Comparison of ENCODE assay signal across 8 cellular contexts in genomic region chr6:16276991-16277981, GRCh38. TPM values are rescaled to one million over a fixed set of nuclear protein-coding genes. Genes with fewer than 3 reads are reported as not detected.
DNase-seq lines count a peak whose midpoint lies in the region; ATAC-seq and TF ChIP-seq lines count a peak whose summit lies in the region.

No MANE protein-coding gene starts in this region.

- POLR2A ChIA-PET in HEK293T (lab: Yijun Ruan, JAX): no interaction called here

- no peak overlapping the region for H2BK5ac ChIP-seq in mesenchymal stem cell (ENCODE audit: low read depth, low read length, poor library complexity, severe bottlenecking)

- H2AFZ ChIP-seq in mesenchymal stem cell (ENCODE audit: low read depth, low read length): no peak overlapping the region

- peak overlapping the region; percentile 81 to 88 for H3K4ac ChIP-seq in mesenchymal stem cell (ENCODE audit: low read depth in 1 of 2, low read length in 2 of 2)

- peak overlapping the region; percentile 80 to 96 for H2BK12ac ChIP-seq in mesenchymal stem cell (ENCODE audit: low read length in 2 of 2)

- H3K79me1 ChIP-seq in mesenchymal stem cell (replicated peaks; ENCODE audit: low read length, poor library complexity, severe bottlenecking): no peaks in the 10 kb centered on the region

- H3K27ac ChIP-seq in Peyer's patch (peak overlapping the region in 2 of 4 donors; percentile 65 to 66), mesenchymal stem cell (ENCODE audit: low read length, poor library complexity, severe bottlenecking) (no peak overlapping the region)

- peak overlapping the region; percentile 92 for H4K91ac ChIP-seq in mesenchymal stem cell (ENCODE audit: low read length)

- no peak overlapping the region for H3K9ac ChIP-seq in mesenchymal stem cell (ENCODE audit: low read length)

- peak overlapping the region; percentile 73 for H4K8ac ChIP-seq in mesenchymal stem cell (ENCODE audit: low read length)

- H3K27me3 ChIP-seq in Peyer's patch: no peaks in the 10 kb centered on the region
- H3K27me3 ChIP-seq in mesenchymal stem cell (ENCODE audit: control insufficient read depth in 1 of 2, insufficient read depth in 1 of 2, low read length in 2 of 2): no peaks in the 10 kb centered on the region

- peak overlapping the region; percentile 77 to 94 for H3K18ac ChIP-seq in mesenchymal stem cell (ENCODE audit: low read depth in 1 of 2, low read length in 2 of 2)

- H3K4me2 ChIP-seq in mesenchymal stem cell (ENCODE audit: low read length, poor library complexity, severe bottlenecking): peak overlapping the region; percentile 23

- peak overlapping the region; percentile 57 for H2BK15ac ChIP-seq in mesenchymal stem cell (ENCODE audit: low read depth, poor library complexity, severe bottlenecking)

- peak overlapping the region; percentile 61 for H2AK5ac ChIP-seq in mesenchymal stem cell (ENCODE audit: low read length, severe bottlenecking)

- H3K4me1 ChIP-seq in Peyer's patch (no peaks in the 10 kb centered on the region), mesenchymal stem cell (ENCODE audit: control insufficient read depth, insufficient read depth, low read depth, low read length) (peaks cover 18% of the 10 kb centered on the region)

- H3K36me3 ChIP-seq in Peyer's patch (no peaks in the 10 kb centered on the region), mesenchymal stem cell (ENCODE audit: control insufficient read depth in 1 of 2, insufficient read depth in 2 of 2, low read depth in 1 of 2, low read length in 2 of 2) (peaks cover 0 to 3% of the 10 kb centered on the region in 2 experiments)

- H3K9me3 ChIP-seq in Peyer's patch (no peaks in the 10 kb centered on the region), mesenchymal stem cell (ENCODE audit: control insufficient read depth, low read length) (no peaks in the 10 kb centered on the region)

- WGBS in mesenchymal stem cell: 41% methylated on average over 13 of the region's 20 CpGs

- DNase-seq in DMS153 treated with DMSO at 0.1 percent for 48 hours (lab: John Stamatoyannopoulos, UW; ENCODE audit: unreplicated experiment) (peak; percentile 13), HEK293T (ENCODE audit: extremely low spot score) (peak; percentile 82), Peyer's patch (peak in 2 of 3 donors; percentile 73 to 81), dermis microvascular lymphatic vessel endothelial cell (ENCODE audit: low read depth in 2 of 2) (peak; percentile 21 to 96), mesenchymal stem cell (peak; percentile 93)
- no peak for DNase-seq in effector CD8-positive, alpha-beta T cell (lab: John Stamatoyannopoulos, UW)

- H3K14ac ChIP-seq in mesenchymal stem cell (ENCODE audit: low read length in 2 of 2): no peak overlapping the region

- ATAC-seq in HG03280 (IDR thresholded peaks at IDR 0.05; ENCODE audit: unreplicated experiment) (no peak), GM18498 (IDR thresholded peaks at IDR 0.05; ENCODE audit: unreplicated experiment) (no peak)

- peak in 3 of 6 experiments; percentile 19 to 35 (median 22) for TF ChIP-seq CTCF in Peyer's patch (IDR thresholded peaks at IDR 0.05)

- CTCF ChIA-PET in HEK293T (lab: Yijun Ruan, JAX): interaction anchor here (0.5 to 2.8 kb wide), 10 partner anchors 9 to 770 kb away, joined by 3 to 21 read pairs (median 3); no protein-coding TSS in a partner anchor

- peak overlapping the region in 1 of 2 experiments; percentile 5 for H3K23ac ChIP-seq in mesenchymal stem cell (ENCODE audit: low read length in 2 of 2)

- no peak overlapping the region for H3K4me3 ChIP-seq in Peyer's patch
- no peak overlapping the region for H3K4me3 ChIP-seq in mesenchymal stem cell (ENCODE audit: insufficient read depth in 1 of 2, low read depth in 1 of 2, low read length in 2 of 2)

- peak overlapping the region; percentile 45 for H2BK120ac ChIP-seq in mesenchymal stem cell (ENCODE audit: low read depth, low read length)

- TF ChIP-seq POLR2A in Peyer's patch (IDR thresholded peaks at IDR 0.05): no peak

TF ChIP-seq in HEK293T, 16 proteins besides CTCF, POLR2A, EP300 and RAD21:
- no peak for TF ChIP-seq TARDBP (IDR thresholded peaks at IDR 0.05)
- peak; percentile 91 for TF ChIP-seq PKNOX1 (IDR thresholded peaks at IDR 0.05)
- no peak for TF ChIP-seq FOXK2 (IDR thresholded peaks at IDR 0.05)
- TF ChIP-seq SP1 (IDR thresholded peaks at IDR 0.05): no peak
- TF ChIP-seq BHLHE40 (IDR thresholded peaks at IDR 0.05; ENCODE audit: borderline replicate concordance): no peak
- no peak for TF ChIP-seq ELF4 (IDR thresholded peaks at IDR 0.05)
TF ChIP-seq in HEK293T: peak in this region for 1.

RNA-seq across cellular contexts. Expression of gene GMPR, which starts 38.9 kb away (rescaled TPM):
- total RNA-seq in Peyer's patch: 1 to 10 TPM in 3 of 4 donors, not detected in 1; 3.6 to 8.1 (median 6.3) TPM
- 10.9 and 13.6 TPM in 2 replicates for total RNA-seq in dermis microvascular lymphatic vessel endothelial cell
- 23.7 TPM for polyA plus RNA-seq in mesenchymal stem cell (2013, experiment 1 of 2)
- 26.0 TPM for polyA plus RNA-seq in mesenchymal stem cell (2013, experiment 2 of 2)
